In the genomic region with DNA sequence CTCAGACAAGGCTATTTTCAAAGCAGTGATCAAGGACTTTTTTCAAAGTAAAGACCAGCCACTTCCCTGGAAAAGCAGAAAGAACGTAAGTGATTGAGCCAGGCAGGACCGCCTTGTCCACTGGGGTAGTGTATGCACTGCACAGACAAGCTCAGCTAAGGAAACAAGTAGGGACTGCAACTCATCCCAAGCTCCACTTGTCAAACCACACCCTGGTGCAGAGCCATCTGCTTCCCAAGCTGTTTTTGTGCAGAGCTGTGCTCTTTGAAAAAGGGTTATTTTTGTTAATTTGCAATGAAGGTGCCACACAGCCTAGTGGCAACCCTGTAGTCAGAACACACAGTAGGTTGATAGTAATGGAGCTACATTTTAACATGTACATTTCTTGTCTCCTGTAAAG, we compare ENCODE assay signal across 1 cellular context.
TF ChIP-seq lines count a peak whose summit lies in the region.

No MANE protein-coding gene starts in this region.

TF ChIP-seq in HepG2, 621 proteins besides CTCF, POLR2A, EP300 and RAD21 (continued from another document):
- TF ChIP-seq, protein P1, sequence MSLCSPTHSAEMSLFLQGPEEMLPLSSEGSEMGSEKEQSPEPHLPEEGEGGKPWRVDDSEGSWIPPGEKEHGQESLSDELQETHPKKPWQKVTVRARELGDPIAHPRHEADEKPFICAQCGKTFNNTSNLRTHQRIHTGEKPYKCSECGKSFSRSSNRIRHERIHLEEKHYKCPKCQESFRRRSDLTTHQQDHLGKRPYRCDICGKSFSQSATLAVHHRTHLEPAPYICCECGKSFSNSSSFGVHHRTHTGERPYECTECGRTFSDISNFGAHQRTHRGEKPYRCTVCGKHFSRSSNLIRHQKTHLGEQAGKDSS (CRISPR knock-in tag; IDR thresholded peaks at IDR 0.05; ENCODE audit: borderline replicate concordance, low read depth), result no peak
